ENCODE assay signal across 1 cellular context in genomic region chr1:224080082-224080774, GRCh38.
TF ChIP-seq lines count a peak whose summit lies in the region.

No MANE protein-coding gene starts in this region.

TF ChIP-seq in K562, 482 proteins besides CTCF, POLR2A, EP300 and RAD21 (continued from another document and continues in another):
- TF ChIP-seq ATF7 (IDR thresholded peaks at IDR 0.05) (peak; percentile 67; the same call in 1 of the 2 replicates), FOSL1 (tag; conservative IDR thresholded peaks at IDR 0.05) (peak; percentile 97), TOE1 (IDR thresholded peaks at IDR 0.05; ENCODE audit: borderline replicate concordance) (0 out of 2 replicates have a peak, but pooled peaks have one; percentile 24), TOE1 (CRISPR knock-in tag; IDR thresholded peaks at IDR 0.05; ENCODE audit: borderline replicate concordance, low read depth) (no peak), CBFA2T2 (conservative IDR thresholded peaks at IDR 0.05) (peak; percentile 75), HMBOX1 (IDR thresholded peaks at IDR 0.05) (peak; percentile 73; the same call in 1 of the 2 replicates), SMC3 (conservative IDR thresholded peaks at IDR 0.05; ENCODE audit: insufficient read depth, low read depth, low read length) (no peak), NCOR1 (IDR thresholded peaks at IDR 0.05) (peak; percentile 62; the same call in 1 of the 2 replicates), MLLT1 (IDR thresholded peaks at IDR 0.05) (peak in 1 of 2 experiments; percentile 45; a peak in 2 of 4 replicates), MTA2 (IDR thresholded peaks at IDR 0.05; ENCODE audit: low read depth) (no peak; the same call in 1 of the 2 replicates), PHF21A (IDR thresholded peaks at IDR 0.05; ENCODE audit: borderline replicate concordance, low read depth) (0 out of 2 replicates have a peak, but pooled peaks have one; percentile 46), ETV1 (tag; conservative IDR thresholded peaks at IDR 0.05; ENCODE audit: low read depth) (0 out of 2 replicates have a peak, but pooled peaks have one; percentile 20), ZNF395 (CRISPR knock-in tag; IDR thresholded peaks at IDR 0.05) (peak; percentile 52; the same call in 1 of the 2 replicates), CC2D1A (IDR thresholded peaks at IDR 0.05) (no peak), NEUROD1 (IDR thresholded peaks at IDR 0.05; ENCODE audit: borderline replicate concordance, low read depth, low read length, partially characterized antibody) (peak; percentile 66), MNT (conservative IDR thresholded peaks at IDR 0.05) (peak in 1 of 2 experiments; percentile 48; a peak in 1 of 4 replicates), ZNF24 (IDR thresholded peaks at IDR 0.05) (0 out of 2 replicates have a peak, but pooled peaks have one; percentile 15), PRDM10 (IDR thresholded peaks at IDR 0.05; ENCODE audit: partially characterized antibody) (peak; percentile 76), ZNF77 (CRISPR knock-in tag; IDR thresholded peaks at IDR 0.05) (no peak), GATA2 (CRISPR knock-in tag; IDR thresholded peaks at IDR 0.05) (peak; percentile 86), TRIM24 (IDR thresholded peaks at IDR 0.05) (peak; percentile 67 to 76; a peak in 3 of 4 replicates), CREM (IDR thresholded peaks at IDR 0.05; ENCODE audit: low read depth) (peak; percentile 50), EP400 (IDR thresholded peaks at IDR 0.05) (peak; percentile 32; the same call in 1 of the 2 replicates), MCM5 (IDR thresholded peaks at IDR 0.05; ENCODE audit: low read depth) (no peak), EHMT2 (IDR thresholded peaks at IDR 0.05) (peak; percentile 58; the same call in 1 of the 2 replicates), CHD1 (IDR thresholded peaks at IDR 0.05; ENCODE audit: low read length) (peak; percentile 47), TCF7L2 (IDR thresholded peaks at IDR 0.05; ENCODE audit: low read depth, low read length) (no peak), THRAP3 (IDR thresholded peaks at IDR 0.05; ENCODE audit: borderline replicate concordance) (no peak), HMGN3 (IDR thresholded peaks at IDR 0.05; ENCODE audit: borderline replicate concordance, extremely low read depth, insufficient read length, low read depth, low read length) (no peak), PHTF2 (CRISPR knock-in tag; IDR thresholded peaks at IDR 0.05) (no peak), CXXC5 (CRISPR knock-in tag; IDR thresholded peaks at IDR 0.05) (peak; percentile 57; the same call in 1 of the 2 replicates), TEAD4 (IDR thresholded peaks at IDR 0.05; ENCODE audit: low read length) (peak; percentile 75), TEAD4 (CRISPR knock-in tag; IDR thresholded peaks at IDR 0.05; ENCODE audit: borderline replicate concordance) (no peak), CREBBP (IDR thresholded peaks at IDR 0.05; ENCODE audit: low read depth, low read length) (no peak), LCOR (CRISPR knock-in tag; IDR thresholded peaks at IDR 0.05) (0 out of 2 replicates have a peak, but pooled peaks have one; percentile 34), ARID1B (IDR thresholded peaks at IDR 0.05) (peak; percentile 90), ZNF507 (tag; conservative IDR thresholded peaks at IDR 0.05) (no peak), ZNF316 (IDR thresholded peaks at IDR 0.05) (peak; percentile 39; the same call in 1 of the 2 replicates), ZNF592 (IDR thresholded peaks at IDR 0.05) (0 out of 2 replicates have a peak, but pooled peaks have one; percentile 29), POLR2AphosphoS5 (IDR thresholded peaks at IDR 0.05; ENCODE audit: control insufficient read depth, insufficient read depth, low read depth, low read length) (peak; percentile 54; the same call in 1 of the 2 replicates), GABPB2 (CRISPR knock-in tag; conservative IDR thresholded peaks at IDR 0.05) (no peak), JUND (IDR thresholded peaks at IDR 0.05; ENCODE audit: borderline replicate concordance, low read depth, low read length) (peak; percentile 87), JUND (tag; IDR thresholded peaks at IDR 0.05; ENCODE audit: borderline replicate concordance, low read depth, low read length) (peak; percentile 91; the same call in 2 of the 3 replicates), GTF2F1 (IDR thresholded peaks at IDR 0.05; ENCODE audit: low read depth, low read length) (no peak), PML (IDR thresholded peaks at IDR 0.05; ENCODE audit: low read length) (peak; percentile 50; the same call in 1 of the 2 replicates), ZFX (CRISPR knock-in tag; IDR thresholded peaks at IDR 0.05) (peak; percentile 45), MAFG (tag; conservative IDR thresholded peaks at IDR 0.05) (peak; percentile 62; the same call in 1 of the 2 replicates), JUN (IDR thresholded peaks at IDR 0.05; ENCODE audit: borderline replicate concordance, low read depth, low read length) (peak; percentile 84), JUN (CRISPR knock-in tag; IDR thresholded peaks at IDR 0.05; ENCODE audit: borderline replicate concordance) (no peak), CBX1 (IDR thresholded peaks at IDR 0.05; ENCODE audit: low read depth) (no peak), TGIF2 (CRISPR knock-in tag; IDR thresholded peaks at IDR 0.05) (no peak), NFE2 (IDR thresholded peaks at IDR 0.05; ENCODE audit: low read depth) (peak; percentile 83), MAFK (IDR thresholded peaks at IDR 0.05; ENCODE audit: low read length) (peak; percentile 27; the same call in 1 of the 2 replicates), HDAC1 (IDR thresholded peaks at IDR 0.05) (no peak; a peak in 1 of 4 replicates), HDAC2 (IDR thresholded peaks at IDR 0.05) (peak; percentile 70; the same call in 1 of the 2 replicates), ASH1L (IDR thresholded peaks at IDR 0.05; ENCODE audit: borderline replicate concordance, low read depth, partially characterized antibody) (no peak), MAFF (IDR thresholded peaks at IDR 0.05; ENCODE audit: low read length) (peak; percentile 19; the same call in 1 of the 2 replicates), ZNF644 (tag; IDR thresholded peaks at IDR 0.05; ENCODE audit: low read depth) (no peak), CBFA2T3 (IDR thresholded peaks at IDR 0.05) (peak; percentile 88), SMAD4 (CRISPR knock-in tag; conservative IDR thresholded peaks at IDR 0.05) (peak; percentile 38; the same call in 1 of the 2 replicates), MYBL2 (IDR thresholded peaks at IDR 0.05; ENCODE audit: low read depth) (no peak; the same call in 1 of the 2 replicates), MYBL2 (CRISPR knock-in tag; IDR thresholded peaks at IDR 0.05; ENCODE audit: borderline replicate concordance) (no peak), PKNOX1 (IDR thresholded peaks at IDR 0.05) (peak; percentile 83)
